ENCODE assay signal across 17 cellular contexts in the genomic region with DNA sequence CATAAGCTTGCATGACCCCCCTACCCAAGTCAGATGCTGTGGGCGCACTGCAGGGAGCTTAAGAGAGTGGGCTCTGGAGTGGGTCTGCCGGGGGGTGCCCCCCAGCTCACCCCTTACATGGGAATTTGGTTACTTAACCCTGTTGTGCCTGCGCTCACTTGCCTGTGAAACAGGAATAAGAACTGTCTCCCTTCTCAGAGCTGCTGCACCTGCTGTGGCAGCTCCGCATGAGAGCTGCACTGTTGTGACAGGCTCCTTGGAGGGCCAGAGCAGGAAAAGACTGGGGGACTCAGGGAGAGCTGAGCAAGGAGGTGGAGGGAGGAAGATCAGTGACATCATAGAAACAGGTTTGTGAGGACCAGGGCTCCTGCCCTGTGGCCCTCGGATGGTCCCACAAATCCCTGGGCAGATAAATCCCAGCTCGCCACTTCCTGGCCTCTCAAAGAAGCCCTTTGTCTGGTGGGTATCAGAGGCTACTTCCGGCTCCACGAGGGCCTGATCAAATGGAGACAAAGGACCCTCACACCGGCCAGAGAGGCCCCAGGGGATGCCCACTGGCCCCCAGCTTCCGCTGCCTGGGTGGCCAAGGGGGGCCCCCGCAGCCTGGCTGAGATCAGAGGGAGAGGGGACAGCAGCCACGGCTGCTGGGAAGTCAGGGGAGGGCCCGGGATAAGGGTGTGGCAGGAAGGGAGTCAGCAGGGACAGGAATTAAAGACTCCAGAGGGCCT. TPM values are rescaled to one million over a fixed set of nuclear protein-coding genes. Genes with fewer than 3 reads are reported as not detected.
DNase-seq lines count a peak whose midpoint lies in the region; ATAC-seq and TF ChIP-seq lines count a peak whose summit lies in the region.
"Had no signal": no experiment of that assay in that cellular context is flagged by ENCODE, and none has a peak within 500 bp of the region (broad histone marks: within the 10 kb centered on the region; RNA-seq: fewer than 3 reads in every experiment).

No MANE protein-coding gene starts in this region.

- ATAC-seq in right cardiac atrium (peak; percentile 47 to 83), WTC11 (no peak)
- ATAC-seq in naive thymus-derived CD4-positive, alpha-beta T cell: no peak
- ATAC-seq in activated T-helper 17 cell treated with anti-CD3 and anti-CD28 coated beads, Interleukin-2, amount 50 U/mL, for 72 hours (replicated peaks): no peak
- ATAC-seq: esophagus mucosa, GM12878, pancreas had no signal

- H3K36me3 ChIP-seq in naive thymus-derived CD4-positive, alpha-beta T cell (ENCODE audit: control insufficient read depth in 2 of 3, insufficient read depth in 3 of 3, low read length in 3 of 3): no peaks in the 10 kb centered on the region
- H3K36me3 ChIP-seq: pancreas, tibial artery had no signal

- H3K4me1 Mint-ChIP-seq in naive thymus-derived CD4-positive, alpha-beta T cell: peaks cover 0 to 19% (median 11%) of the 10 kb centered on the region in 7 donors
- H3K4me1 Mint-ChIP-seq in WTC11: peaks cover 14% of the 10 kb centered on the region
- peaks cover 7% of the 10 kb centered on the region for H3K4me1 Mint-ChIP-seq in activated T-helper 17 cell treated with anti-CD3 and anti-CD28 coated beads, Interleukin-2, amount 50 U/mL, for 72 hours

- peaks cover 0 to 1% (median 0%) of the 10 kb centered on the region in 11 donors for H3K9me3 Mint-ChIP-seq in naive thymus-derived CD4-positive, alpha-beta T cell
- H3K9me3 Mint-ChIP-seq in WTC11: no peaks in the 10 kb centered on the region
- no peaks in the 10 kb centered on the region for H3K9me3 Mint-ChIP-seq in activated T-helper 17 cell treated with anti-CD3 and anti-CD28 coated beads, Interleukin-2, amount 50 U/mL, for 72 hours
- H3K9me3 Mint-ChIP-seq: activated B cell treated with CpG ODN at 0.5 μM for 24 hours; activated naive CD4-positive, alpha-beta T cell treated with anti-CD3 and anti-CD28 coated beads, Interleukin-2, amount 50 U/mL, for 24 hours had no signal

- POLR2A ChIA-PET in naive thymus-derived CD4-positive, alpha-beta T cell (lab: Charles Lee): interaction anchor here (0.6 kb wide), 1 partner anchor 28 kb away, joined by 3 read pairs; no protein-coding TSS in a partner anchor
- POLR2A ChIA-PET in WTC11 (lab: Charles Lee): interaction anchor here (0.6 kb wide), 1 partner anchor 199 kb away, joined by 4 read pairs; no protein-coding TSS in a partner anchor

- H3K4me3 Mint-ChIP-seq in naive thymus-derived CD4-positive, alpha-beta T cell: no peak overlapping the region
- H3K4me3 Mint-ChIP-seq in WTC11: no peak overlapping the region
- no peak overlapping the region for H3K4me3 Mint-ChIP-seq in activated T-helper 17 cell treated with anti-CD3 and anti-CD28 coated beads, Interleukin-2, amount 50 U/mL, for 72 hours
- H3K4me3 Mint-ChIP-seq: activated B cell treated with CpG ODN at 0.5 μM for 24 hours; activated naive CD4-positive, alpha-beta T cell treated with anti-CD3 and anti-CD28 coated beads, Interleukin-2, amount 50 U/mL, for 24 hours had no signal

- H3K27ac ChIP-seq in right cardiac atrium (ENCODE audit: low read length): peak overlapping the region; percentile 53
- H3K27ac ChIP-seq in naive thymus-derived CD4-positive, alpha-beta T cell (ENCODE audit: low read depth, low read length): no peak overlapping the region
- H3K27ac ChIP-seq: pancreas, tibial artery had no signal

- H3K9me3 ChIP-seq in right cardiac atrium (ENCODE audit: control insufficient read depth, low read length): no peaks in the 10 kb centered on the region
- H3K9me3 ChIP-seq in naive thymus-derived CD4-positive, alpha-beta T cell (ENCODE audit: control insufficient read depth in 2 of 3, low read length in 3 of 3): no peaks in the 10 kb centered on the region
- H3K9me3 ChIP-seq: pancreas, tibial artery had no signal

- peaks cover 0 to 20% (median 4%) of the 10 kb centered on the region in 5 donors for H3K27me3 Mint-ChIP-seq in naive thymus-derived CD4-positive, alpha-beta T cell
- H3K27me3 Mint-ChIP-seq in WTC11 (ENCODE audit: low read depth): no peaks in the 10 kb centered on the region
- H3K27me3 Mint-ChIP-seq in activated T-helper 17 cell treated with anti-CD3 and anti-CD28 coated beads, Interleukin-2, amount 50 U/mL, for 72 hours: peaks cover 18% of the 10 kb centered on the region

- no peak overlapping the region for H3K4me3 ChIP-seq in right cardiac atrium (ENCODE audit: low read length)
- no peak overlapping the region for H3K4me3 ChIP-seq in naive thymus-derived CD4-positive, alpha-beta T cell (ENCODE audit: low read length)
- H3K4me3 ChIP-seq: GM12878, lung, pancreas, tibial artery had no signal

- peaks cover 3% of the 10 kb centered on the region for H3K4me1 ChIP-seq in right cardiac atrium (ENCODE audit: control insufficient read depth, insufficient read depth, low read length)
- peaks cover 13 to 15% of the 10 kb centered on the region in 2 donors for H3K4me1 ChIP-seq in naive thymus-derived CD4-positive, alpha-beta T cell (ENCODE audit: control insufficient read depth in 2 of 2, insufficient read depth in 2 of 2, low read length in 2 of 2)

- DNase-seq in C1 segment of cervical spinal cord (lab: John Stamatoyannopoulos, UW) (peak in 8 of 14 donors; percentile 36 to 86 (median 42)), SW480 (ENCODE audit: low spot score) (peak; percentile 93), right cardiac atrium (peak; percentile 65 to 77 (median 69)), pons (ENCODE audit: low spot score) (peak; percentile 79), WTC11 (ENCODE audit: low spot score) (no peak), NCI-H82 (lab: John Stamatoyannopoulos, UW) (no peak)
- DNase-seq in naive thymus-derived CD4-positive, alpha-beta T cell: no peak
- DNase-seq: activated B cell treated with CpG ODN at 0.5 μM for 24 hours, cerebellar nuclear complex, NCI-H2171 treated with DMSO at 0.1 percent for 48 hours, tibial artery had no signal

- no peak overlapping the region for H3K27ac Mint-ChIP-seq in naive thymus-derived CD4-positive, alpha-beta T cell
- H3K27ac Mint-ChIP-seq in WTC11: no peak overlapping the region
- no peak overlapping the region for H3K27ac Mint-ChIP-seq in activated T-helper 17 cell treated with anti-CD3 and anti-CD28 coated beads, Interleukin-2, amount 50 U/mL, for 72 hours
- H3K27ac Mint-ChIP-seq: activated B cell treated with CpG ODN at 0.5 μM for 24 hours; activated naive CD4-positive, alpha-beta T cell treated with anti-CD3 and anti-CD28 coated beads, Interleukin-2, amount 50 U/mL, for 24 hours had no signal

- intact Hi-C loops in right cardiac atrium (cut with DNase I): loop anchor here in 1 of 4 donors (5.0 kb wide), 1 partner anchor 126 kb away; no protein-coding TSS in a partner anchor
- intact Hi-C loops in naive thymus-derived CD4-positive, alpha-beta T cell (cut with micrococcal nuclease): no loop called here

- CTCF ChIA-PET in naive thymus-derived CD4-positive, alpha-beta T cell (lab: Charles Lee): interaction anchor here (0.9 to 2.3 kb wide), 3 partner anchors 15 to 68 kb away, joined by 3 to 9 read pairs (median 8); no protein-coding TSS in a partner anchor
- CTCF ChIA-PET in WTC11 (lab: Charles Lee): interaction anchor here (0.7 to 9.2 kb wide), 8 partner anchors 15 to 142 kb away, joined by 3 to 134 read pairs (median 5); a partner anchor contains a TSS

- no peaks in the 10 kb centered on the region for H3K36me3 Mint-ChIP-seq in naive thymus-derived CD4-positive, alpha-beta T cell
- no peaks in the 10 kb centered on the region for H3K36me3 Mint-ChIP-seq in WTC11
- H3K36me3 Mint-ChIP-seq in activated T-helper 17 cell treated with anti-CD3 and anti-CD28 coated beads, Interleukin-2, amount 50 U/mL, for 72 hours (ENCODE audit: low read depth): no peaks in the 10 kb centered on the region
- H3K36me3 Mint-ChIP-seq: activated naive CD4-positive, alpha-beta T cell treated with anti-CD3 and anti-CD28 coated beads, Interleukin-2, amount 50 U/mL, for 24 hours had no signal

- H3K27me3 ChIP-seq in right cardiac atrium (ENCODE audit: control insufficient read depth, insufficient read depth): no peaks in the 10 kb centered on the region
- no peaks in the 10 kb centered on the region for H3K27me3 ChIP-seq in naive thymus-derived CD4-positive, alpha-beta T cell (ENCODE audit: control insufficient read depth in 2 of 2, insufficient read depth in 2 of 2, low read length in 2 of 2)
- H3K27me3 ChIP-seq: pancreas had no signal

- no peak for TF ChIP-seq CTCF in WTC11 (IDR thresholded peaks at IDR 0.05)

- 56% methylated on average over 13 of the region's 13 CpGs for WGBS in right cardiac atrium

TF ChIP-seq in WTC11, 78 proteins besides CTCF, POLR2A, EP300 and RAD21:
- no peak for TF ChIP-seq ZNF396 (CRISPR knock-in tag; IDR thresholded peaks at IDR 0.05; ENCODE audit: borderline replicate concordance)
- TF ChIP-seq, protein P1, sequence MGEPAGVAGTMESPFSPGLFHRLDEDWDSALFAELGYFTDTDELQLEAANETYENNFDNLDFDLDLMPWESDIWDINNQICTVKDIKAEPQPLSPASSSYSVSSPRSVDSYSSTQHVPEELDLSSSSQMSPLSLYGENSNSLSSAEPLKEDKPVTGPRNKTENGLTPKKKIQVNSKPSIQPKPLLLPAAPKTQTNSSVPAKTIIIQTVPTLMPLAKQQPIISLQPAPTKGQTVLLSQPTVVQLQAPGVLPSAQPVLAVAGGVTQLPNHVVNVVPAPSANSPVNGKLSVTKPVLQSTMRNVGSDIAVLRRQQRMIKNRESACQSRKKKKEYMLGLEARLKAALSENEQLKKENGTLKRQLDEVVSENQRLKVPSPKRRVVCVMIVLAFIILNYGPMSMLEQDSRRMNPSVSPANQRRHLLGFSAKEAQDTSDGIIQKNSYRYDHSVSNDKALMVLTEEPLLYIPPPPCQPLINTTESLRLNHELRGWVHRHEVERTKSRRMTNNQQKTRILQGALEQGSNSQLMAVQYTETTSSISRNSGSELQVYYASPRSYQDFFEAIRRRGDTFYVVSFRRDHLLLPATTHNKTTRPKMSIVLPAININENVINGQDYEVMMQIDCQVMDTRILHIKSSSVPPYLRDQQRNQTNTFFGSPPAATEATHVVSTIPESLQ (CRISPR knock-in tag; IDR thresholded peaks at IDR 0.05): no peak
- TF ChIP-seq, protein P2, sequence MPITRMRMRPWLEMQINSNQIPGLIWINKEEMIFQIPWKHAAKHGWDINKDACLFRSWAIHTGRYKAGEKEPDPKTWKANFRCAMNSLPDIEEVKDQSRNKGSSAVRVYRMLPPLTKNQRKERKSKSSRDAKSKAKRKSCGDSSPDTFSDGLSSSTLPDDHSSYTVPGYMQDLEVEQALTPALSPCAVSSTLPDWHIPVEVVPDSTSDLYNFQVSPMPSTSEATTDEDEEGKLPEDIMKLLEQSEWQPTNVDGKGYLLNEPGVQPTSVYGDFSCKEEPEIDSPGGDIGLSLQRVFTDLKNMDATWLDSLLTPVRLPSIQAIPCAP (CRISPR knock-in tag; IDR thresholded peaks at IDR 0.05): no peak
- no peak for TF ChIP-seq FOXP1 (CRISPR knock-in tag; IDR thresholded peaks at IDR 0.05; ENCODE audit: borderline replicate concordance)
- TF ChIP-seq HMGA2 (CRISPR knock-in tag; IDR thresholded peaks at IDR 0.05): no peak

RNA-seq across cellular contexts. Expression of a gene that starts 28.9 kb away (rescaled TPM):
- 10 to 100 TPM; 25.4 to 55.1 (median 40.5) TPM for total RNA-seq in right cardiac atrium
- polyA plus RNA-seq in right cardiac atrium: 14.4 TPM
- 100 to 1,000 TPM; 464 to 783 (median 647) TPM for total RNA-seq in naive thymus-derived CD4-positive, alpha-beta T cell
- 100 to 1,000 TPM; 551 to 556 TPM for polyA plus RNA-seq in naive thymus-derived CD4-positive, alpha-beta T cell
- 1.3 to 1.5 TPM (median 1.3 TPM) in 3 replicates for total RNA-seq in WTC11 (2021)
- total RNA-seq in activated T-helper 17 cell treated with anti-CD3 and anti-CD28 coated beads, Interleukin-2, amount 50 U/mL, for 72 hours: 100 to 1,000 TPM; 316 to 333 TPM

Comparison
In these comparisons a context has a peak if more than half of its experiments do, and no peak if none do; other contexts are left out.
1. DNase-seq: peak in C1 segment of cervical spinal cord (8 of 14), SW480 (single experiment), right cardiac atrium (3 of 3) and pons (single experiment); none in naive thymus-derived CD4-positive, alpha-beta T cell (0 of 9), WTC11 (single experiment) and NCI-H82 (single experiment).
2. ATAC-seq: peak in right cardiac atrium (2 of 2); none in naive thymus-derived CD4-positive, alpha-beta T cell (single experiment), WTC11 (single experiment) and activated T-helper 17 cell treated with anti-CD3 and anti-CD28 coated beads, Interleukin-2, amount 50 U/mL, for 72 hours (single experiment).
3. RNA of a gene that starts 28.9 kb away (total RNA-seq): 464 to 783 TPM in naive thymus-derived CD4-positive, alpha-beta T cell, 316 to 333 TPM in activated T-helper 17 cell treated with anti-CD3 and anti-CD28 coated beads, Interleukin-2, amount 50 U/mL, for 72 hours and 25.4 to 55.1 TPM in right cardiac atrium; 1.3 to 1.5 TPM in WTC11; every median in the first group is over 10 times any median in the second.